In genomic region chr5:134227786-134228185, GRCh38 we compare ENCODE assay signal across 12 cellular contexts. TPM values are rescaled to one million over a fixed set of nuclear protein-coding genes. Genes with fewer than 3 reads are reported as not detected.
A peak's percentile ranks its signal among the peaks of the same experiment; 100 is the strongest.
DNase-seq lines count a peak whose midpoint lies in the region; ATAC-seq, FAIRE-seq and TF ChIP-seq lines count a peak whose summit lies in the region.
"Had no signal": no experiment of that assay in that cellular context is flagged by ENCODE, and none has a peak within 500 bp of the region (broad histone marks: within the 10 kb centered on the region; RNA-seq: fewer than 3 reads in every experiment).

No MANE protein-coding gene starts in this region.

- no peaks in the 10 kb centered on the region for H3K27me3 ChIP-seq in KMS-11 (ENCODE audit: insufficient read depth, low read depth)
- H3K27me3 ChIP-seq in neural progenitor cell, result no peaks in the 10 kb centered on the region
- no peaks in the 10 kb centered on the region for H3K27me3 ChIP-seq in pancreas

- H3K36me3 ChIP-seq in KMS-11 (ENCODE audit: insufficient read depth), result peaks cover 7% of the 10 kb centered on the region; the same call in 1 of the 2 replicates
- no peaks in the 10 kb centered on the region for H3K36me3 ChIP-seq in neural progenitor cell
- H3K36me3 ChIP-seq in pancreas, result no peaks in the 10 kb centered on the region

- peaks cover 29% of the 10 kb centered on the region for H3K4me1 Mint-ChIP-seq in activated CD4-positive, alpha-beta T cell treated with anti-CD3 and anti-CD28 coated beads, Interleukin-2, amount 10 ng/mL, durations not matched to agents 7 days and 5 days
- H3K4me1 Mint-ChIP-seq in central memory CD8-positive, alpha-beta T cell, result peaks cover 36% of the 10 kb centered on the region
- peaks cover 29% of the 10 kb centered on the region for H3K4me1 Mint-ChIP-seq in neural progenitor cell

- H3K4me1 ChIP-seq in KMS-11 (ENCODE audit: low read depth, poor library complexity, severe bottlenecking) (peaks cover 23% of the 10 kb centered on the region), neural progenitor cell (peaks cover 27% of the 10 kb centered on the region), pancreas (peaks cover 6 to 24% (median 6%) of the 10 kb centered on the region in 3 donors)

- DNase-seq in activated CD4-positive, alpha-beta T cell treated with anti-CD3 and anti-CD28 coated beads, Interleukin-2, amount 10 ng/mL, durations not matched to agents 7 days and 5 days, result no peak
- no peak for DNase-seq in activated CD4-positive, alpha-beta T cell treated with anti-CD3 and anti-CD28 coated beads for 4 hours
- DNase-seq in central memory CD8-positive, alpha-beta T cell (ENCODE audit: low spot score in 2 of 2), result no peak
- DNase-seq in neural progenitor cell (ENCODE audit: low spot score) (no peak), pancreas (no peak), NCI-H446 (lab: John Stamatoyannopoulos, UW) (no peak), CD1c-positive myeloid dendritic cell (ENCODE audit: extremely low spot score) (no peak)
- DNase-seq: ACHN, DMS153, NCI-H1694, trophoblast cell had no signal

- CTCF ChIA-PET in activated CD4-positive, alpha-beta T cell treated with anti-CD3 and anti-CD28 coated beads, Interleukin-2, amount 10 ng/mL, durations not matched to agents 7 days and 5 days (lab: Charles Lee), result no interaction called here

- peaks cover 14% of the 10 kb centered on the region for H3F3A ChIP-seq in neural progenitor cell (ENCODE audit: low read depth)

- H3K27ac Mint-ChIP-seq in activated CD4-positive, alpha-beta T cell treated with anti-CD3 and anti-CD28 coated beads, Interleukin-2, amount 10 ng/mL, durations not matched to agents 7 days and 5 days, result peak overlapping the region; percentile 100
- peak overlapping the region; percentile 99 for H3K27ac Mint-ChIP-seq in central memory CD8-positive, alpha-beta T cell (ENCODE audit: low read depth)
- H3K27ac Mint-ChIP-seq in neural progenitor cell, result no peak overlapping the region

- H3K9ac ChIP-seq in KMS-11 (no peak overlapping the region), neural progenitor cell (no peak overlapping the region)

- ATAC-seq in central memory CD8-positive, alpha-beta T cell (replicated peaks; ENCODE audit: extremely low read depth, poor library complexity, severe bottlenecking), result no peak
- ATAC-seq in pancreas, result no peak

- peaks cover 4% of the 10 kb centered on the region for H3K27me3 Mint-ChIP-seq in activated CD4-positive, alpha-beta T cell treated with anti-CD3 and anti-CD28 coated beads, Interleukin-2, amount 10 ng/mL, durations not matched to agents 7 days and 5 days
- no peaks in the 10 kb centered on the region for H3K27me3 Mint-ChIP-seq in central memory CD8-positive, alpha-beta T cell
- peaks cover 3% of the 10 kb centered on the region for H3K27me3 Mint-ChIP-seq in neural progenitor cell (ENCODE audit: insufficient read depth, low read depth)

- TF ChIP-seq CTCF in KMS-11 (conservative IDR thresholded peaks at IDR 0.05; ENCODE audit: low read depth, low read length), result no peak
- TF ChIP-seq CTCF in neural progenitor cell (IDR thresholded peaks at IDR 0.05), result no peak
- TF ChIP-seq CTCF in pancreas (IDR thresholded peaks at IDR 0.05), result no peak

- H3K79me2 ChIP-seq in KMS-11 (ENCODE audit: insufficient read depth, low read depth) (peaks cover 31% of the 10 kb centered on the region), neural progenitor cell (ENCODE audit: low read depth) (peaks cover 39% of the 10 kb centered on the region)

- no peak overlapping the region for H3K27ac ChIP-seq in KMS-11
- H3K27ac ChIP-seq in neural progenitor cell, result no peak overlapping the region
- no peak overlapping the region for H3K27ac ChIP-seq in pancreas

- peaks cover 20% of the 10 kb centered on the region for H3K36me3 Mint-ChIP-seq in activated CD4-positive, alpha-beta T cell treated with anti-CD3 and anti-CD28 coated beads, Interleukin-2, amount 10 ng/mL, durations not matched to agents 7 days and 5 days (ENCODE audit: low read depth)
- peaks cover 18% of the 10 kb centered on the region for H3K36me3 Mint-ChIP-seq in central memory CD8-positive, alpha-beta T cell (ENCODE audit: insufficient read depth)
- peaks cover 14% of the 10 kb centered on the region for H3K36me3 Mint-ChIP-seq in neural progenitor cell

- H2AFZ ChIP-seq in KMS-11 (ENCODE audit: low read depth) (no peak overlapping the region), neural progenitor cell (replicated peaks) (no peak overlapping the region)

- intact Hi-C loops in pancreas (cut with DNase I), result no loop called here

- POLR2A ChIA-PET in activated CD4-positive, alpha-beta T cell treated with anti-CD3 and anti-CD28 coated beads, Interleukin-2, amount 10 ng/mL, durations not matched to agents 7 days and 5 days (lab: Charles Lee), result no interaction called here

- H3K4me3 Mint-ChIP-seq in activated CD4-positive, alpha-beta T cell treated with anti-CD3 and anti-CD28 coated beads, Interleukin-2, amount 10 ng/mL, durations not matched to agents 7 days and 5 days, result peak overlapping the region; percentile 97
- peak overlapping the region; percentile 99 for H3K4me3 Mint-ChIP-seq in central memory CD8-positive, alpha-beta T cell
- H3K4me3 Mint-ChIP-seq in neural progenitor cell, result peak overlapping the region; percentile 91

- H4K20me1 ChIP-seq in KMS-11 (ENCODE audit: insufficient read depth), result peaks cover 21% of the 10 kb centered on the region
- peaks cover 30% of the 10 kb centered on the region for H4K20me1 ChIP-seq in neural progenitor cell (ENCODE audit: low read depth)

- peak overlapping the region; percentile 99; the same call in 1 of the 2 replicates for H3K4me2 ChIP-seq in KMS-11
- peak overlapping the region; percentile 87 for H3K4me2 ChIP-seq in neural progenitor cell

- no peaks in the 10 kb centered on the region for H3K9me3 Mint-ChIP-seq in activated CD4-positive, alpha-beta T cell treated with anti-CD3 and anti-CD28 coated beads, Interleukin-2, amount 10 ng/mL, durations not matched to agents 7 days and 5 days
- H3K9me3 Mint-ChIP-seq in central memory CD8-positive, alpha-beta T cell, result no peaks in the 10 kb centered on the region
- H3K9me3 Mint-ChIP-seq in neural progenitor cell, result no peaks in the 10 kb centered on the region

- WGBS in pancreas, 2 donors, result 80 to 81% methylated on average over 3 of the region's 3 CpGs

- H3K9me3 ChIP-seq in neural progenitor cell (ENCODE audit: low read depth) (no peaks in the 10 kb centered on the region), pancreas (no peaks in the 10 kb centered on the region)

- H3K4me3 ChIP-seq in KMS-11 (IDR thresholded peaks at IDR 0.05; ENCODE audit: insufficient read depth, low read depth, low read length) (no peak overlapping the region), neural progenitor cell (no peak overlapping the region), pancreas (no peak overlapping the region)

- FAIRE-seq in pancreas (lab: Jason Lieb, UNC), result no peak

RNA-seq across cellular contexts. Expression of gene PPP2CA, which starts 1.9 kb away (rescaled TPM):
- total RNA-seq in activated CD4-positive, alpha-beta T cell treated with anti-CD3 and anti-CD28 coated beads, Interleukin-2, amount 10 ng/mL, durations not matched to agents 7 days and 5 days, result 100 to 1,000 TPM; 128 to 136 TPM
- total RNA-seq in neural progenitor cell (ENCODE audit: low replicate concordance) (216 and 251 TPM in 2 replicates), pancreas (10 to 100 TPM; 34.3 to 59.2 (median 53.0) TPM)
- 10 to 100 TPM; 13.5 to 29.5 TPM for polyA plus RNA-seq in pancreas

RNA-seq across cellular contexts. Expression of gene SKP1, which starts 51.0 kb away (rescaled TPM):
- total RNA-seq in activated CD4-positive, alpha-beta T cell treated with anti-CD3 and anti-CD28 coated beads, Interleukin-2, amount 10 ng/mL, durations not matched to agents 7 days and 5 days, result 100 to 1,000 TPM; 194 to 197 TPM
- total RNA-seq in neural progenitor cell (ENCODE audit: low replicate concordance) (507 and 758 TPM in 2 replicates), pancreas (100 to 1,000 TPM in 3 of 6 donors, 10 to 100 TPM in 3; 76.3 to 142 (median 97.6) TPM)
- 100 to 1,000 TPM in 1 of 2 donors, 10 to 100 TPM in 1; 67.5 to 252 TPM for polyA plus RNA-seq in pancreas
